20 cellular contexts compared by ENCODE assay signal in genomic region chr10:100978121-100978895, GRCh38.
"Had no signal": no experiment of that assay in that cellular context is flagged by ENCODE, and none has a peak within 500 bp of the region (broad histone marks: within the 10 kb centered on the region; RNA-seq: fewer than 3 reads in every experiment).

No MANE protein-coding gene starts in this region.

- H3K4me3 ChIP-seq: ascending aorta, dorsolateral prefrontal cortex, esophagus squamous epithelium, gastrocnemius medialis, pancreas, thyroid gland, uterus had no signal

- ATAC-seq: activated naive CD4-positive, alpha-beta T cell treated with anti-CD3 and anti-CD28 coated beads, Interleukin-2, amount 50 U/mL, for 72 hours; activated T-helper 17 cell treated with anti-CD3 and anti-CD28 coated beads, Interleukin-2, amount 50 U/mL, for 72 hours; gastrocnemius medialis; pancreas; right cardiac atrium; stimulated activated naive CD8-positive, alpha-beta T cell treated with anti-CD3 and anti-CD28 coated beads, Interleukin-15, Interleukin-2, amounts not matched to agents 100 U/mL and 50 U/mL, for 24 hours; WTC11 had no signal

- H3K4me1 ChIP-seq: ascending aorta, esophagus squamous epithelium, gastrocnemius medialis, pancreas, thyroid gland, uterus had no signal

- DNase-seq: brain microvascular endothelial cell; caudate nucleus; endodermal cell; esophagus squamous epithelium; hypothalamus; right cardiac atrium; small intestine; stimulated activated CD4-positive, alpha-beta T cell treated with anti-CD3 and anti-CD28 coated beads, Interleukin-4, amount 100 ng/mL, for 1 hour; stimulated activated naive CD8-positive, alpha-beta T cell treated with anti-CD3 and anti-CD28 coated beads, Interleukin-15, Interleukin-2, amounts not matched to agents 100 U/mL and 50 U/mL, for 24 hours; T-helper 9 cell; thyroid gland had no signal

- H3K9me3 ChIP-seq: ascending aorta, esophagus squamous epithelium, gastrocnemius medialis, neutrophil, pancreas, thyroid gland, uterus had no signal

- H3K27me3 ChIP-seq: ascending aorta, brain microvascular endothelial cell, dorsolateral prefrontal cortex, esophagus squamous epithelium, gastrocnemius medialis, neutrophil, pancreas, thyroid gland, uterus had no signal

- H3K27ac ChIP-seq: ascending aorta, brain microvascular endothelial cell, dorsolateral prefrontal cortex, esophagus squamous epithelium, gastrocnemius medialis, neutrophil, pancreas, thyroid gland, uterus had no signal

- H3K36me3 ChIP-seq: uterus had no signal
